In genomic region chr4:1636490-1637211, GRCh38 we compare ENCODE assay signal across 32 cellular contexts.
"Had no signal": no experiment of that assay in that cellular context is flagged by ENCODE, and none has a peak within 500 bp of the region (broad histone marks: within the 10 kb centered on the region; RNA-seq: fewer than 3 reads in every experiment).

No MANE protein-coding gene starts in this region.

- H3K9me3 Mint-ChIP-seq: activated B cell treated with CpG ODN at 0.5 μM for 24 hours; activated CD8-positive, alpha-beta T cell treated with anti-CD3 and anti-CD28 coated beads for 36 hours; activated naive CD8-positive, alpha-beta T cell treated with anti-CD3 and anti-CD28 coated beads, Interleukin-2, amount 50 U/mL, for 24 hours; activated T-cell treated with anti-CD3 and anti-CD28 coated beads, Interleukin-2, amount 50 U/mL, for 4 hours; activated T-helper 17 cell treated with anti-CD3 and anti-CD28 coated beads, Interleukin-2, amount 50 U/mL, for 72 hours; effector memory CD8-positive, alpha-beta T cell; T-cell; T-helper 1 cell treated with Interleukin-12 subunit alpha and Interleukin-12 subunit beta and Interleukin-4 antibody, amounts not matched to agents 30 μg/mL and 1 μg/mL, for 36 hours had no signal

- H3K27ac ChIP-seq: adrenal gland, body of pancreas, esophagus muscularis mucosa, foreskin keratinocyte, gastrocnemius medialis, WERI-Rb-1 had no signal

- H3K4me1 ChIP-seq: adrenal gland, body of pancreas, esophagus muscularis mucosa, foreskin keratinocyte, gastrocnemius medialis had no signal

- H3K27me3 Mint-ChIP-seq: activated B cell treated with CpG ODN at 0.5 μM for 24 hours; activated CD8-positive, alpha-beta T cell treated with anti-CD3 and anti-CD28 coated beads for 36 hours; activated naive CD8-positive, alpha-beta T cell treated with anti-CD3 and anti-CD28 coated beads, Interleukin-2, amount 50 U/mL, for 24 hours had no signal

- ATAC-seq: activated CD4-positive, CD25-positive, alpha-beta regulatory T cell treated with anti-CD3 and anti-CD28 coated beads, Interleukin-2, amount 50 U/mL, for 24 hours; activated CD8-positive, alpha-beta T cell treated with anti-CD3 and anti-CD28 coated beads for 36 hours; activated naive CD8-positive, alpha-beta T cell treated with anti-CD3 and anti-CD28 coated beads, Interleukin-2, amount 50 U/mL, for 24 hours; activated T-cell treated with anti-CD3 and anti-CD28 coated beads, Interleukin-2, amount 50 U/mL, for 4 hours; activated T-helper 17 cell treated with anti-CD3 and anti-CD28 coated beads, Interleukin-2, amount 50 U/mL, for 72 hours; body of pancreas; effector memory CD8-positive, alpha-beta T cell; foreskin keratinocyte; gastrocnemius medialis; T-cell had no signal

- H3K36me3 Mint-ChIP-seq: activated naive CD8-positive, alpha-beta T cell; T-cell had no signal

- H3K27ac Mint-ChIP-seq: activated B cell treated with CpG ODN at 0.5 μM for 24 hours; activated CD8-positive, alpha-beta T cell treated with anti-CD3 and anti-CD28 coated beads for 36 hours; activated naive CD8-positive, alpha-beta T cell; activated naive CD8-positive, alpha-beta T cell treated with anti-CD3 and anti-CD28 coated beads, Interleukin-2, amount 50 U/mL, for 24 hours; activated T-helper 17 cell treated with anti-CD3 and anti-CD28 coated beads, Interleukin-2, amount 50 U/mL, for 72 hours; T-cell; T-helper 1 cell treated with Interleukin-12 subunit alpha and Interleukin-12 subunit beta and Interleukin-4 antibody, amounts not matched to agents 30 μg/mL and 1 μg/mL, for 36 hours had no signal

- H3K36me3 ChIP-seq: adrenal gland, esophagus muscularis mucosa, gastrocnemius medialis, WERI-Rb-1 had no signal

- H3K27me3 ChIP-seq: adrenal gland, body of pancreas, foreskin keratinocyte, gastrocnemius medialis had no signal

- DNase-seq: activated B cell treated with CpG ODN at 0.5 μM for 24 hours; activated CD4-positive, alpha-beta T cell treated with anti-CD3 and anti-CD28 coated beads for 48 hours; activated CD4-positive, alpha-beta T cell treated with anti-CD3 and anti-CD28 coated beads, Interleukin-2, amount 50 U/mL, for 1 hour; activated CD4-positive, alpha-beta T cell treated with anti-CD3 and anti-CD28 coated beads, Interleukin-2, amount 50 U/mL, for 48 hours; activated CD8-positive, alpha-beta memory T cell treated with anti-CD3 and anti-CD28 coated beads for 24 hours; activated CD8-positive, alpha-beta T cell treated with anti-CD3 and anti-CD28 coated beads for 36 hours; activated effector memory CD4-positive, alpha-beta T cell treated with Interleukin-2 at 50 U/mL for 16 hours; activated gamma-delta T cell treated with Interleukin-2 at 50 U/mL for 16 hours; activated naive CD4-positive, alpha-beta T cell treated with anti-CD3 and anti-CD28 coated beads, Interleukin-2, amount 50 U/mL, for 16 hours; activated naive CD4-positive, alpha-beta T cell treated with Interleukin-2 at 50 U/mL for 16 hours; activated naive CD8-positive, alpha-beta T cell treated with anti-CD3 and anti-CD28 coated beads, Interleukin-2, amount 50 U/mL, for 24 hours; activated T-cell treated with anti-CD3 and anti-CD28 coated beads, Interleukin-2, amount 50 U/mL, for 4 hours; adrenal gland; aorta; body of pancreas; caudate nucleus; cortex of kidney; dermis blood vessel endothelial cell; effector CD4-positive, alpha-beta T cell; effector memory CD8-positive, alpha-beta T cell; erythroblast; foreskin keratinocyte; gastrocnemius medialis; T-cell; T1000; WERI-Rb-1 had no signal

- FAIRE-seq: colon had no signal

- H3K9me3 ChIP-seq: adrenal gland, body of pancreas, gastrocnemius medialis had no signal

- H3K4me3 Mint-ChIP-seq: activated B cell treated with CpG ODN at 0.5 μM for 24 hours; activated CD8-positive, alpha-beta T cell treated with anti-CD3 and anti-CD28 coated beads for 36 hours; activated naive CD8-positive, alpha-beta T cell; activated naive CD8-positive, alpha-beta T cell treated with anti-CD3 and anti-CD28 coated beads, Interleukin-2, amount 50 U/mL, for 24 hours; activated T-cell treated with anti-CD3 and anti-CD28 coated beads, Interleukin-2, amount 50 U/mL, for 4 hours; activated T-helper 17 cell treated with anti-CD3 and anti-CD28 coated beads, Interleukin-2, amount 50 U/mL, for 72 hours; effector memory CD8-positive, alpha-beta T cell; T-cell; T-helper 1 cell treated with Interleukin-12 subunit alpha and Interleukin-12 subunit beta and Interleukin-4 antibody, amounts not matched to agents 30 μg/mL and 1 μg/mL, for 36 hours had no signal

- H3K4me1 Mint-ChIP-seq: activated B cell treated with CpG ODN at 0.5 μM for 24 hours; activated naive CD8-positive, alpha-beta T cell treated with anti-CD3 and anti-CD28 coated beads, Interleukin-2, amount 50 U/mL, for 24 hours; activated T-helper 17 cell treated with anti-CD3 and anti-CD28 coated beads, Interleukin-2, amount 50 U/mL, for 72 hours; T-cell had no signal

- H3K4me3 ChIP-seq: adrenal gland, body of pancreas, esophagus muscularis mucosa, gastrocnemius medialis had no signal
